In the genomic region with DNA sequence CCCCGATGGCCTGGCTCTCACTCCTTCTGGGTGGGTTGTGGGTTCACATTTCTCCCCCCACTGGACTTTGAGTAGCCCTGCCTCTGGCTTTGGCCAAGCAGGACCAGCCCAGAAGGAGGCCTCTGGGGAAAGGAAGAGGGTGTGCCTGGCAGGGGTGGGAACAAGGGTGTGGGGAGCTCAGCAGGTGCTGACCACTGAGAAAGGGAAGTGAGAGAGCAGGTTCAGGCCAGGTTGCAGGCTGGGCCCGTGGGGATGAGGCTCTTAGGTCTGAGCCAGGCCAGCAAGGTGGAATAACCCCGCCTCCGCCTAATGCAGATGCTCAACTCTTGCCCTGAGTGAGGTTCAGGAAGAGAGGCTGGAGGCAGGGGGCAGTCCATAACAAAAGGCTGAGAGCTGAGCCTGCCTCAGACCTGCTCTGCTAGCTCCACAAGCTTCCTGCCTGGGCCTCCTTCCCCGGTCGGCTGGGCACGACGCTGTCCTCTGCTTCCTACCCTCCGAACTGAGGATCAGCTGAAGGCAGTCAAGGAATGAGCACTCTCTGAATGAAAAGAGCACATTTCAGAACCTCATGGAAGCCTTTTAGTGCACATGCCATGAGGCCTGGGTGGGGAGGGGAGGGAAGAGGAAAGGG, we compare ENCODE assay signal across 9 cellular contexts.
DNase-seq lines count a peak whose midpoint lies in the region; ATAC-seq and TF ChIP-seq lines count a peak whose summit lies in the region.
"Had no signal": no experiment of that assay in that cellular context is flagged by ENCODE, and none has a peak within 500 bp of the region (broad histone marks: within the 10 kb centered on the region; RNA-seq: fewer than 3 reads in every experiment).

No MANE protein-coding gene starts in this region.

- no peak overlapping the region for H3K4me3 Mint-ChIP-seq in naive thymus-derived CD8-positive, alpha-beta T cell
- H3K4me3 Mint-ChIP-seq: brain had no signal

- dilution Hi-C loops in mammary epithelial cell (cut with HindIII; ENCODE audit: low sequenced_read_pairs): no loop called here

- H3K9me3 ChIP-seq in mammary epithelial cell (replicated peaks; ENCODE audit: insufficient read depth, low read length): no peaks in the 10 kb centered on the region

- H3K27ac Mint-ChIP-seq in naive thymus-derived CD8-positive, alpha-beta T cell: peak overlapping the region in 2 of 10 donors; percentile 26 to 34

- no peak overlapping the region for H3K4me3 ChIP-seq in mammary epithelial cell (replicated peaks in 1 of 3; ENCODE audit: insufficient read depth in 1 of 3, low read depth in 2 of 3, low read length in 3 of 3)

- no peaks in the 10 kb centered on the region for H3K36me3 ChIP-seq in mammary epithelial cell (ENCODE audit: insufficient read depth, low read length)

- in situ Hi-C loops in mammary epithelial cell (cut with MboI; ENCODE audit: low sequenced_read_pairs in 2 of 2): no loop called here

- no peak for TF ChIP-seq CTCF in mammary epithelial cell (conservative IDR thresholded peaks at IDR 0.05 in 1 of 2, IDR thresholded peaks at IDR 0.05 in 1 of 2; ENCODE audit: extremely low read depth in 1 of 2, insufficient read depth in 1 of 2, low read depth in 1 of 2, low read length in 2 of 2)

- no peak overlapping the region for H3K27ac ChIP-seq in mammary epithelial cell (ENCODE audit: insufficient read depth, low read depth, low read length)

- peak; percentile 83 for DNase-seq in islet precursor cell
- DNase-seq in mammary epithelial cell: no peak
- no peak for DNase-seq in NOMO-1 treated with dmso at 0.1 percent for 144 hours (lab: John Stamatoyannopoulos, UW; ENCODE audit: unreplicated experiment)
- no peak for DNase-seq in activated CD8-positive, alpha-beta memory T cell treated with anti-CD3 and anti-CD28 coated beads, Interleukin-2, amount 50 U/mL, for 4 hours
- DNase-seq in naive thymus-derived CD8-positive, alpha-beta T cell: no peak

- CTCF ChIA-PET in mammary epithelial cell (lab: Charles Lee; ENCODE audit: low non-redundant PET): no interaction called here

- peaks cover 8 to 42% (median 19%) of the 10 kb centered on the region in 5 donors for H3K27me3 Mint-ChIP-seq in naive thymus-derived CD8-positive, alpha-beta T cell

- ATAC-seq in GM18502 (IDR thresholded peaks at IDR 0.05; ENCODE audit: poor library complexity, unreplicated experiment): peak; percentile 72
- peak; percentile 77 for ATAC-seq in GM21423 (IDR thresholded peaks at IDR 0.05; ENCODE audit: unreplicated experiment)
- peak; percentile 72 for ATAC-seq in HG03378 (IDR thresholded peaks at IDR 0.05; ENCODE audit: unreplicated experiment)
- no peak for ATAC-seq in naive thymus-derived CD8-positive, alpha-beta T cell

- 89% methylated on average over 9 of the region's 9 CpGs for WGBS in mammary epithelial cell (ENCODE audit: low coverage, missing lambda C conversion rate)

- no peak overlapping the region for H3K4me2 ChIP-seq in mammary epithelial cell (ENCODE audit: insufficient read depth, low read depth, low read length)

- peaks cover 4% of the 10 kb centered on the region for H3K27me3 ChIP-seq in mammary epithelial cell (ENCODE audit: insufficient read depth, low read length)

- intact Hi-C loops in mammary epithelial cell (cut with micrococcal nuclease): no loop called here

- POLR2A ChIA-PET in naive thymus-derived CD8-positive, alpha-beta T cell (lab: Charles Lee): no interaction called here

- no peaks in the 10 kb centered on the region for H3K4me1 ChIP-seq in mammary epithelial cell (ENCODE audit: insufficient read depth, low read length)

- no peak overlapping the region for H2AFZ ChIP-seq in mammary epithelial cell (ENCODE audit: low read depth, low read length)

- no peak overlapping the region for H3K9ac ChIP-seq in mammary epithelial cell (ENCODE audit: insufficient read depth, low read length)

- BruUV-seq in mammary epithelial cell (replicated peaks; lab: Mats Ljungman, UMichigan): no TSS peak

- H3K4me1 Mint-ChIP-seq in naive thymus-derived CD8-positive, alpha-beta T cell: peaks cover 11 to 25% (median 15%) of the 10 kb centered on the region in 4 donors

- no peaks in the 10 kb centered on the region for H4K20me1 ChIP-seq in mammary epithelial cell (ENCODE audit: insufficient read depth, low read length)

- H3K79me2 ChIP-seq in mammary epithelial cell (ENCODE audit: insufficient read depth, low read length): no peaks in the 10 kb centered on the region

- H3K36me3 Mint-ChIP-seq in naive thymus-derived CD8-positive, alpha-beta T cell: peaks cover 0 to 7% (median 4%) of the 10 kb centered on the region in 3 donors

- peaks cover 0 to 8% (median 0%) of the 10 kb centered on the region in 9 donors for H3K9me3 Mint-ChIP-seq in naive thymus-derived CD8-positive, alpha-beta T cell

Comparison
In these comparisons a context has a peak if more than half of its experiments do, and no peak if none do; other contexts are left out.
1. ATAC-seq: peak in GM18502 (single experiment), GM21423 (single experiment) and HG03378 (single experiment); none in naive thymus-derived CD8-positive, alpha-beta T cell (0 of 2).